Comparison of ENCODE assay signal across 19 cellular contexts in the genomic region with DNA sequence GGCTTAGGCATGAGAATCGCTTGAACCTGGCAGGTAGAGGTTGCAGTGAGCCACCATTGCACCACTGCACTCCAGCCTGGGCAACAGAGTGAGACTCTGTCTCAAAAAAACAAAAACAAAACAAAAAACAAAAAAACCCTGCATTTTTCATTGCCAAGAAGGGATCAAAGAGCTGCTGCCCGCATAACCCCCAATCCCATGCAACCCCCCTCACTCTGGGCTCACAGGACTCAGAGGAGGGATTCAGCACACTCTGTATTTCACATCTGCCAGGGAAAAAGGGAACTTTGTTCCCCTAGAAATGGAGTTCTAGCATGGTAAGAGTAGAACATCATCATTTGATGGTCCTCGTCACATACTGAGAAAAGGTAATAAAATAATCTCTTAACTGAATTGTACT.
"Had no signal": no experiment of that assay in that cellular context is flagged by ENCODE, and none has a peak within 500 bp of the region (broad histone marks: within the 10 kb centered on the region; RNA-seq: fewer than 3 reads in every experiment).

No MANE protein-coding gene starts in this region.

- H3K4me3 ChIP-seq: gastrocnemius medialis, lower lobe of right lung, mucosa of descending colon, ovary, psoas muscle, sigmoid colon, suprapubic skin, thyroid gland, vagina had no signal

- H3K27ac ChIP-seq: gastrocnemius medialis, ovary, psoas muscle, sigmoid colon, suprapubic skin, thyroid gland, vagina had no signal

- H3K36me3 ChIP-seq: ovary, suprapubic skin, thyroid gland, vagina had no signal

- DNase-seq: cortex of kidney; effector CD4-positive, alpha-beta T cell; gastrocnemius medialis; left ventricle myocardium superior; lower lobe of right lung; mucosa of descending colon; naive B cell; occipital lobe; ovary; psoas muscle; right cardiac atrium; sigmoid colon; stimulated activated CD4-positive, alpha-beta T cell treated with anti-CD3 and anti-CD28 coated beads, Interleukin-2, amount 100 ng/mL, for 24 hours; stimulated activated CD4-positive, alpha-beta T cell treated with anti-CD3 and anti-CD28 coated beads, Interleukin-4, amount 100 ng/mL, for 4 hours; stimulated activated naive CD8-positive, alpha-beta T cell treated with anti-CD3 and anti-CD28 coated beads, Interleukin-15, Interleukin-2, amounts not matched to agents 100 U/mL and 50 U/mL, for 24 hours; trophoblast cell had no signal

- H3K9me3 ChIP-seq: gastrocnemius medialis, lower lobe of right lung, mucosa of descending colon, ovary, psoas muscle, sigmoid colon, suprapubic skin, thyroid gland, vagina had no signal

- H3K27me3 ChIP-seq: gastrocnemius medialis, ovary, sigmoid colon, suprapubic skin, thyroid gland, vagina had no signal
